Comparison of ENCODE assay signal across 34 cellular contexts in the genomic region with DNA sequence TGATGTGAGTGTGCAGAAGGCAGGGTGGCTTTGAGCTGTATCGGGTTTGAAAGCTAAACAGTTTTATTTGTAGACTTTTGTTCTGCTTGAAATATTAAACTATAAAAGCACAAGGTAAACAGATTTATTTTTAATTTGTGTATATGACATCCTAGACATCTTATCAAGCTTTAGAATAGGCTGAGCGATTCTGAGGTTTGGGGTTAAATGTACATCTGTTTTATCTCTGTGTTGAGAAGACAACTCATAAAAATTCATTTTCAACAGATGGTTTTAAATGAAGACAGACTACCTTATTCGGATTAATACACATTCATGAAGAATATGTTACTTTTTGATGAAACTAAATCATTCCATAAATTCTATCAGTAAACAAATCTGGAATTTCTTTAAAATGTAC.
"Had no signal": no experiment of that assay in that cellular context is flagged by ENCODE, and none has a peak within 500 bp of the region (broad histone marks: within the 10 kb centered on the region; RNA-seq: fewer than 3 reads in every experiment).

No MANE protein-coding gene starts in this region.

- H3K9ac ChIP-seq: KMS-11 had no signal

- H3K27ac ChIP-seq: KMS-11 had no signal

- H3K4me3 ChIP-seq: MG63 had no signal

- H3K9me3 ChIP-seq: MG63 had no signal

- DNase-seq: Karpas-422, Kasumi-1, KBM-7, MG63, MM.1S, MV-4-11, NCI-H1048, NCI-H1092, NCI-H1092 treated with DMSO at 0.1 percent for 48 hours, NCI-H1105, NCI-H1105 treated with DMSO at 0.1 percent for 48 hours, NCI-H1417, NCI-H1417 treated with DMSO at 0.1 percent for 48 hours, NCI-H1436, NCI-H1436 treated with DMSO at 0.1 percent for 48 hours, NCI-H146, NCI-H1694, NCI-H1694 treated with DMSO at 0.1 percent for 48 hours, NCI-H187, NCI-H187 treated with DMSO at 0.1 percent for 48 hours, NCI-H1930, NCI-H2029, NCI-H2029 treated with DMSO at 0.1 percent for 48 hours, NCI-H2081, NCI-H2081 treated with DMSO at 0.1 percent for 48 hours, NCI-H2107, NCI-H2171, NCI-H2171 treated with DMSO at 0.1 percent for 48 hours, NCI-H2227 treated with DMSO at 0.1 percent for 48 hours, NCI-H226, NCI-H345, NCI-H446, NCI-H446 treated with DMSO at 0.1 percent for 48 hours had no signal

- H3K4me2 ChIP-seq: KMS-11 had no signal

- H3K27me3 ChIP-seq: MG63 had no signal

- H3K36me3 ChIP-seq: MG63 had no signal
